In genomic region chr3:78275420-78275852, GRCh38 we compare ENCODE assay signal across 27 cellular contexts.
A peak's percentile ranks its signal among the peaks of the same experiment; 100 is the strongest.
DNase-seq lines count a peak whose midpoint lies in the region; ATAC-seq and TF ChIP-seq lines count a peak whose summit lies in the region.
"Had no signal": no experiment of that assay in that cellular context is flagged by ENCODE, and none has a peak within 500 bp of the region (broad histone marks: within the 10 kb centered on the region; RNA-seq: fewer than 3 reads in every experiment).

No MANE protein-coding gene starts in this region.

- in situ Hi-C loops in GM13977 (cut with MboI; ENCODE audit: low pct_unique_long_range_greater_than_20kb, low sequenced_read_pairs, unreplicated experiment) = no loop called here

- H3K9me2 ChIP-seq in Karpas-422 (replicated peaks; ENCODE audit: insufficient read depth, low read length) = no peaks in the 10 kb centered on the region

- no peaks in the 10 kb centered on the region for H3K36me3 ChIP-seq in Karpas-422 (ENCODE audit: insufficient read depth, low read length)
- H3K36me3 ChIP-seq: HAP-1 had no signal

- H3K9me3 ChIP-seq in Karpas-422 (ENCODE audit: low read length) = no peaks in the 10 kb centered on the region
- H3K9me3 ChIP-seq: HAP-1 had no signal

- TF ChIP-seq POLR2A in erythroblast (IDR thresholded peaks at IDR 0.05; ENCODE audit: low read length) = no peak

- H3K4me3 ChIP-seq in Karpas-422 (ENCODE audit: low read length) = no peak overlapping the region
- H3K4me3 ChIP-seq: HAP-1 had no signal

- 0 out of 2 replicates have a peak overlapping the region, but pooled peaks have one; percentile 23 for H2AFZ ChIP-seq in Karpas-422 (ENCODE audit: low read length)

- H3K27me3 ChIP-seq in Karpas-422 (ENCODE audit: low read length) = no peaks in the 10 kb centered on the region

- TF ChIP-seq CTCF in GM13977 (IDR thresholded peaks at IDR 0.05; ENCODE audit: extremely low read depth, insufficient read depth, missing control alignments) = no peak

- H3K4me1 ChIP-seq in Karpas-422 (ENCODE audit: low read length) = peaks cover 13% of the 10 kb centered on the region
- H3K4me1 ChIP-seq: HAP-1 had no signal

- no peaks in the 10 kb centered on the region for H4K20me1 ChIP-seq in Karpas-422 (ENCODE audit: insufficient read depth, low read depth, low read length)

- DNase-seq in GM13977 (ENCODE audit: low spot score) = peak; percentile 18
- DNase-seq in Karpas-422 = no peak
- DNase-seq in erythroblast (lab: John Stamatoyannopoulos, UW) = no peak
- no peak for DNase-seq in stimulated activated naive CD4-positive, alpha-beta T cell (lab: John Stamatoyannopoulos, UW)
- no peak for DNase-seq in superior temporal gyrus (ENCODE audit: extremely low spot score)
- DNase-seq: DMS153; DND-41; GOT3; HFFc6; Kasumi-1; NCI-H1092 treated with DMSO at 0.1 percent for 48 hours; NCI-H1436; NCI-H187; NCI-H2081 treated with DMSO at 0.1 percent for 48 hours; NCI-H2171; NCI-H226; NCI-H510A treated with DMSO at 0.1 percent for 48 hours; NCI-H748 treated with DMSO at 0.1 percent for 48 hours; NK-92 treated with Interleukin-12 subunit alpha and Interleukin-12 subunit beta, amount 100 ng/mL, for 24 hours; RPMI8226; SHP77; T-cell had no signal

- no peak overlapping the region for H3K4me2 ChIP-seq in Karpas-422 (ENCODE audit: low read depth, low read length, poor library complexity, severe bottlenecking)

- H3K9ac ChIP-seq in Karpas-422 (ENCODE audit: low read length) = no peak overlapping the region

- no peaks in the 10 kb centered on the region for H3K79me2 ChIP-seq in Karpas-422 (ENCODE audit: low read length)

- ATAC-seq in GM21576 (IDR thresholded peaks at IDR 0.05; ENCODE audit: unreplicated experiment) = peak; percentile 41
- ATAC-seq in HG02852 (IDR thresholded peaks at IDR 0.05; ENCODE audit: unreplicated experiment) = peak; percentile 44
- no peak for ATAC-seq in HG02571 (IDR thresholded peaks at IDR 0.05; ENCODE audit: unreplicated experiment)
- ATAC-seq: HepG2, T-cell had no signal

- no peak overlapping the region for H3K27ac ChIP-seq in Karpas-422 (ENCODE audit: low read length)
